8 cellular contexts compared by ENCODE assay signal in the genomic region with DNA sequence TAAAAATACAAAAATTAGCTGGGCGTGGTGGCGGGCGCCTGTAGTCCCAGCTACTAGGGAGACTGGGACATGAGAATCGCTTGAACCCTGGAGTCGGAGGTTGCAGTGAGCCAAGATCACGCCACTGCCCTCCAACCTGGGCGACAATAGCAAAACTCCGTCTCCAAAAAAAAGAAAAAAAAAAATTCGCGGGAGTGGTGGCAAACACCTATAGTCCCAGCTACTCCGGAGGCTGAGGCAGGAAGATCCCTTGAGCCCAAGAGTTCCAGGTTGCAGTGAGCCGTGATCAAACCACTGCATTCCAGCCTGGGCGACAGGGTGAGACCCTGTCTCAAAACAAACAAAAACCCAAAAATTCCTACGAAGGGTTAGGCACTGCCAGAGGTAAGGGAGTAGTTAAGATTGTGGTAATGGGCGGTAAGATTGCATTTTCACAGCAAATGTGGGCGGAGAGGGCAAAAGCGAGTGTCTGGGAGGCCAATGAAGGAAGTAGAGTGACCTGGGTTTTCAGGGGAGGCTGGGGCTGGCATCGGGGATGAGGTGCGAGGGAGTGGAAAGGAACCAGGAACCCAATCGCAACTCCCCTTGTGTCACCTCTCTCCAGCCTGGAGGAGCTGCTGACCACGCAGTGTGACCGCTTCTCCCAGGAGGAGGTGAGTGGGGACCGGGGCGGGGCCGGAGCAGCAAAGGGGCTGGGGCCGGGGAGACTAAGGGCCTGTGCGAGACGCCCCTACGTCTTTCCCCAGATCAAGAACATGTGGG. TPM values are rescaled to one million over a fixed set of nuclear protein-coding genes. Genes with fewer than 3 reads are reported as not detected.
DNase-seq lines count a peak whose midpoint lies in the region; ATAC-seq and TF ChIP-seq lines count a peak whose summit lies in the region.

No MANE protein-coding gene starts in this region.

- CTCF ChIA-PET in T-cell (lab: Charles Lee): interaction anchor here in 1 of 2 donors (0.6 to 1.1 kb wide), 3 partner anchors 8 to 53 kb away, joined by 5 to 10 read pairs (median 6); a partner anchor contains a TSS

- H3K9me3 ChIP-seq in skeletal muscle satellite cell (replicated peaks; ENCODE audit: low read length): no peaks in the 10 kb centered on the region

- peaks cover 50 to 54% (median 51%) of the 10 kb centered on the region in 3 donors for H3K4me1 Mint-ChIP-seq in T-cell

- ATAC-seq in T-cell (replicated peaks in 1 of 4) (no peak), GM18520 (IDR thresholded peaks at IDR 0.05; ENCODE audit: unreplicated experiment) (no peak)

- H3K27me3 ChIP-seq in skeletal muscle satellite cell (ENCODE audit: control insufficient read depth, insufficient read depth, low read length): no peaks in the 10 kb centered on the region

- peak overlapping the region; percentile 55 to 80 for H3K4me3 ChIP-seq in foreskin fibroblast (ENCODE audit: low read depth in 1 of 2, low read length in 2 of 2)
- H3K4me3 ChIP-seq in skeletal muscle satellite cell (ENCODE audit: low read length): peak overlapping the region; percentile 92

- DNase-seq in DMS53 treated with DMSO at 0.1 percent for 48 hours (lab: John Stamatoyannopoulos, UW; ENCODE audit: unreplicated experiment) (peak; percentile 71), DMS53 (lab: John Stamatoyannopoulos, UW) (no peak), T-cell (peak in 1 of 34 experiments; percentile 31), foreskin fibroblast (no peak), NCI-H774 (lab: John Stamatoyannopoulos, UW) (no peak), HuH-7.5 (ENCODE audit: low spot score) (no peak)

- H3K27ac Mint-ChIP-seq in T-cell: peak overlapping the region; percentile 99 to 100

- peak overlapping the region; percentile 98 for H3K9ac ChIP-seq in skeletal muscle satellite cell (ENCODE audit: low read depth, low read length)

- H3K4me1 ChIP-seq in skeletal muscle satellite cell (ENCODE audit: control insufficient read depth, insufficient read depth, low read length): peaks cover 17% of the 10 kb centered on the region

- no peaks in the 10 kb centered on the region for H3K36me3 ChIP-seq in skeletal muscle satellite cell (ENCODE audit: insufficient read depth, low read length)

- no peaks in the 10 kb centered on the region for H3K9me3 Mint-ChIP-seq in T-cell

- no peaks in the 10 kb centered on the region for H3K27me3 Mint-ChIP-seq in T-cell

- H3K4me3 Mint-ChIP-seq in T-cell: peak overlapping the region; percentile 97 to 100 (median 99)

- POLR2A ChIA-PET in T-cell (lab: Charles Lee): interaction anchor here (0.6 to 0.9 kb wide), 7 partner anchors 12 to 1531 kb away, joined by 3 to 19 read pairs (median 5); a partner anchor contains a TSS

- H3K4me2 ChIP-seq in skeletal muscle satellite cell (ENCODE audit: low read length): peak overlapping the region; percentile 97

- TF ChIP-seq CTCF in foreskin fibroblast (IDR thresholded peaks at IDR 0.05; ENCODE audit: low read depth, low read length): no peak

- H3K36me3 Mint-ChIP-seq in T-cell: peaks cover 8% of the 10 kb centered on the region

RNA-seq across cellular contexts. Expression of a gene that starts 2.6 kb away (rescaled TPM):
- 1 to 10 TPM in 2 of 5 donors, under 1 TPM in 1, not detected in 2; 0.91 to 1.3 (median 1.1) TPM for total RNA-seq in T-cell
- total RNA-seq in skeletal muscle satellite cell (2012; rRNA removed): 0.51 and 137 TPM in 2 replicates

RNA-seq across cellular contexts. Expression of a gene that starts 5.1 kb away (rescaled TPM):
- total RNA-seq in T-cell: 100 to 1,000 TPM; 191 to 259 (median 229) TPM
- not detected in 2 replicates for total RNA-seq in skeletal muscle satellite cell (2012; rRNA removed)

RNA-seq across cellular contexts. Expression of a gene that starts 6.9 kb away (rescaled TPM):
- 10 to 100 TPM; 24.0 to 60.1 (median 52.5) TPM for total RNA-seq in T-cell
- 37.8 and 50.5 TPM in 2 replicates for total RNA-seq in skeletal muscle satellite cell (2012; rRNA removed)

RNA-seq across cellular contexts. Expression of a gene that starts 18.0 kb away (rescaled TPM):
- total RNA-seq in T-cell: 10 to 100 TPM in 3 of 5 donors, 1 to 10 TPM in 2; 7.3 to 17.5 (median 16.4) TPM
- 4.6 and 7.0 TPM in 2 replicates for total RNA-seq in skeletal muscle satellite cell (2012; rRNA removed)

RNA-seq across cellular contexts. Expression of a gene that starts 22.1 kb away (rescaled TPM):
- total RNA-seq in T-cell: 10 to 100 TPM; 38.9 to 80.3 (median 73.3) TPM
- total RNA-seq in skeletal muscle satellite cell (2012; rRNA removed): 19.9 and 24.8 TPM in 2 replicates
